In the genomic region with DNA sequence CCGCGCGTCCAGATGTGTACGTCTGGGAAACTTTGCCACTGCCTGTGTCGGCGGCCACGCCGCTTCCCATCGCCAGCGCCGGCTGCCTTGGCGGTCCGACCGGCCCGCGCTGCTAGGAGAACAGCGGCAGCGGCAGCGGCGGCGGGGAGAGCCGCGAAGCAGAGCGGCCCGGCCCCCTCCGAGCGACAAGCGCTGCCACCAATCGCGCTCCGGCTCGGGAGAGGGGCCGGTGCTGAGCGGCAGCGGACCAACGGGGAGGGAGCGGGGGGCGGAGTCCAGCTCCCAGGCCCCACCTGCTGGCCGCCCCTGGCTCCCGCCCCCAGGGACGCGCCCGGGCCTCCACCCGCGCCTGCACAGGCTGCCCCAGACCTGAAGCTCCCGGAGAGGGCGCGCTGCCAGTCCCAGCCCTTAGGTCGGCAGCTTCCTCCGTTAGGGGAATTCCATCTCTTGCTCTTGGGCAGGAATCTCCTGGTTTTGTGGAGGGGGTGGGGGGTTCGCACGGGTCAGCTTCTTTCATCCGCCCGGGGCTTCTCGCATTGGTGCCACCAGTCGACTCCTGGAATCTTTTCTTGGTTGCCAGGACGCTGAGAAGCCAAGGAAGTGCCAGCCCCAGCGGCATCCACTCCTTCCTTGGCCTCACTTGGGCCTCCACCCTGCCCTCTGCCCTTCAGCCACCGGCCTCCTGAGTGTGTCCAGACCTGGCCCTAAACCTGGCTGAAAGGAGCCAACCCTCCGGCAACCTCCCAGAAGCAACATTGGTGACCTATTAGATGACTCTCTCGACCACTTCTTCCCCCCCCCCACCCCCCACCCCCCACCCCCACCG, we compare ENCODE assay signal across 8 cellular contexts. TPM values are rescaled to one million over a fixed set of nuclear protein-coding genes. Genes with fewer than 3 reads are reported as not detected.
A peak's percentile ranks its signal among the peaks of the same experiment; 100 is the strongest.
DNase-seq lines count a peak whose midpoint lies in the region; ATAC-seq lines count a peak whose summit lies in the region.

A gene (minus strand): TSS at position 125 of the 826 bp plus-strand sequence.

- no peak within 1 kb of the TSS for H3K27ac Mint-ChIP-seq in naive thymus-derived CD4-positive, alpha-beta T cell
- peak within 1 kb of the TSS; percentile 37 for H3K27ac Mint-ChIP-seq in stimulated activated memory B cell treated with anti-CD40 and anti-IgM and Interleukin-4, amounts not matched to agents 10 μg/mL and 1 μg/mL and 100 μg/mL, for 72 hours

- peaks cover 3 to 6% of the 10 kb centered on the region in 2 donors for H3K27me3 ChIP-seq in naive thymus-derived CD4-positive, alpha-beta T cell (ENCODE audit: control insufficient read depth in 2 of 2, insufficient read depth in 2 of 2, low read length in 2 of 2)

- H3K27ac ChIP-seq in naive thymus-derived CD4-positive, alpha-beta T cell (ENCODE audit: low read depth, low read length) = no peak within 1 kb of the TSS

- H3K36me3 ChIP-seq in naive thymus-derived CD4-positive, alpha-beta T cell (ENCODE audit: control insufficient read depth in 2 of 3, insufficient read depth in 3 of 3, low read length in 3 of 3) = no peaks in the 10 kb centered on the region

- peak within 1 kb of the TSS in 9 of 10 donors; percentile 57 to 89 (median 65) for H3K4me3 Mint-ChIP-seq in naive thymus-derived CD4-positive, alpha-beta T cell
- H3K4me3 Mint-ChIP-seq in stimulated activated memory B cell treated with anti-CD40 and anti-IgM and Interleukin-4, amounts not matched to agents 10 μg/mL and 1 μg/mL and 100 μg/mL, for 72 hours = peak within 1 kb of the TSS; percentile 78

- peaks cover 0 to 7% of the 10 kb centered on the region in 2 donors for H3K4me1 ChIP-seq in naive thymus-derived CD4-positive, alpha-beta T cell (ENCODE audit: control insufficient read depth in 2 of 2, insufficient read depth in 2 of 2, low read length in 2 of 2)

- DNase-seq in DMS53 (lab: John Stamatoyannopoulos, UW) (peak; percentile 98), HuH-7.5 (ENCODE audit: low spot score) (peak; percentile 90), OCI-M2 (lab: John Stamatoyannopoulos, UW; ENCODE audit: unreplicated experiment) (peak; percentile 43), fibroblast of gingiva (ENCODE audit: low read depth) (peak; percentile 88)
- DNase-seq in activated T-helper 1 cell treated with anti-CD3 and anti-CD28 coated beads, Interleukin-2, amount 50 U/mL, for 16 hours (ENCODE audit: low read depth in 1 of 2, low spot score in 1 of 2) = peak; percentile 24 to 45
- peak; percentile 11 to 89 (median 27) for DNase-seq in naive thymus-derived CD4-positive, alpha-beta T cell

- H3K9me3 ChIP-seq in naive thymus-derived CD4-positive, alpha-beta T cell (ENCODE audit: control insufficient read depth in 2 of 3, low read length in 3 of 3) = no peaks in the 10 kb centered on the region

- H3K27me3 Mint-ChIP-seq in naive thymus-derived CD4-positive, alpha-beta T cell = peaks cover 29 to 66% (median 42%) of the 10 kb centered on the region in 5 donors
- H3K27me3 Mint-ChIP-seq in stimulated activated memory B cell treated with anti-CD40 and anti-IgM and Interleukin-4, amounts not matched to agents 10 μg/mL and 1 μg/mL and 100 μg/mL, for 72 hours = peaks cover 27% of the 10 kb centered on the region

- H3K9me3 Mint-ChIP-seq in naive thymus-derived CD4-positive, alpha-beta T cell = no peaks in the 10 kb centered on the region
- no peaks in the 10 kb centered on the region for H3K9me3 Mint-ChIP-seq in stimulated activated memory B cell treated with anti-CD40 and anti-IgM and Interleukin-4, amounts not matched to agents 10 μg/mL and 1 μg/mL and 100 μg/mL, for 72 hours

- H3K4me1 Mint-ChIP-seq in naive thymus-derived CD4-positive, alpha-beta T cell = peaks cover 0 to 15% (median 8%) of the 10 kb centered on the region in 7 donors
- peaks cover 6% of the 10 kb centered on the region for H3K4me1 Mint-ChIP-seq in stimulated activated memory B cell treated with anti-CD40 and anti-IgM and Interleukin-4, amounts not matched to agents 10 μg/mL and 1 μg/mL and 100 μg/mL, for 72 hours

- POLR2A ChIA-PET in naive thymus-derived CD4-positive, alpha-beta T cell (lab: Charles Lee) = no interaction called here

- no peaks in the 10 kb centered on the region for H3K36me3 Mint-ChIP-seq in naive thymus-derived CD4-positive, alpha-beta T cell
- H3K36me3 Mint-ChIP-seq in stimulated activated memory B cell treated with anti-CD40 and anti-IgM and Interleukin-4, amounts not matched to agents 10 μg/mL and 1 μg/mL and 100 μg/mL, for 72 hours = no peaks in the 10 kb centered on the region

- intact Hi-C loops in naive thymus-derived CD4-positive, alpha-beta T cell (cut with micrococcal nuclease) = loop anchor here (2.0 to 10.0 kb wide), 5 partner anchors 220 to 1080 kb away; a partner anchor contains a TSS

- ATAC-seq in GM21529 (IDR thresholded peaks at IDR 0.05; ENCODE audit: unreplicated experiment) = peak; percentile 90
- peak; percentile 95 for ATAC-seq in naive thymus-derived CD4-positive, alpha-beta T cell
- ATAC-seq in stimulated activated memory B cell treated with anti-CD40 and anti-IgM and Interleukin-4, amounts not matched to agents 10 μg/mL and 1 μg/mL and 100 μg/mL, for 72 hours = peak; percentile 98

- H3K4me3 ChIP-seq in naive thymus-derived CD4-positive, alpha-beta T cell (ENCODE audit: low read length) = peak within 1 kb of the TSS; percentile 17

- CTCF ChIA-PET in naive thymus-derived CD4-positive, alpha-beta T cell (lab: Charles Lee) = no interaction called here

RNA-seq across cellular contexts. Expression of the gene that starts here (rescaled TPM):
- 1 to 10 TPM in 1 of 5 experiments, under 1 TPM in 1, not detected in 3; 0.20 to 1.7 TPM for total RNA-seq in naive thymus-derived CD4-positive, alpha-beta T cell
- under 1 TPM in 1 of 2 donors, not detected in 1; 0.15 TPM for polyA plus RNA-seq in naive thymus-derived CD4-positive, alpha-beta T cell

Comparison
In these comparisons a context has a peak if more than half of its experiments do, and no peak if none do; other contexts are left out.
1. DNase-seq: peak in every context shown above with its lines; median percentile 98 in DMS53; 90 in HuH-7.5; 88 in fibroblast of gingiva; 43 in OCI-M2; 34 in activated T-helper 1 cell treated with anti-CD3 and anti-CD28 coated beads, Interleukin-2, amount 50 U/mL, for 16 hours; 27 in naive thymus-derived CD4-positive, alpha-beta T cell.